Comparison of ENCODE assay signal across 1 cellular context in the genomic region with DNA sequence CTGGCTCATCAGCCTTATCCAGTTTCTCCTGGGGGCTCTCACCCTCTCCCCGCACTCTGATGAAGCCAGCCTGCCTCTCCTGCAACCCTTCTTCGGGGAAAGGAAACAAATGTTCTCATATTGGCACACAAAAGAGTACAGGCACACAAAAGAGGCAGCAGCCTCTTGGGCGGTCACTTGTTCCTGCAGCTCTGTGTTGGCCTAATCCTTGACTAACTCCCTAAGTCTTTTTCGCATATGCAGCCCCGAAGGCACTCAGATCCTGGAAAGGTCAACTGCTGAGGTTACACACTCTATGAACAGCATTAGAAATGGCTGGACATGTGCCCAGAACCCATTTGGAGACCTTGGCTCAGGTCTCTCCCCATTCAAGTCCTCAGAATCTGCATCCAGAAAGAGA.
TF ChIP-seq lines count a peak whose summit lies in the region.

No MANE protein-coding gene starts in this region.

TF ChIP-seq in H1, 55 proteins besides CTCF, POLR2A, EP300 and RAD21:
- no peak for TF ChIP-seq RBBP5 (IDR thresholded peaks at IDR 0.05; ENCODE audit: borderline replicate concordance, low read depth, low read length)
- TF ChIP-seq KDM5A (IDR thresholded peaks at IDR 0.05; ENCODE audit: low read length) = no peak
- no peak for TF ChIP-seq SAP30 (IDR thresholded peaks at IDR 0.05; ENCODE audit: insufficient read depth, insufficient replicate concordance, low read length)
- no peak for TF ChIP-seq TBP (IDR thresholded peaks at IDR 0.05; ENCODE audit: low read depth, low read length)
- no peak for TF ChIP-seq KDM1A (IDR thresholded peaks at IDR 0.05; ENCODE audit: borderline replicate concordance, low read length)
- TF ChIP-seq KDM4A (IDR thresholded peaks at IDR 0.05; ENCODE audit: low read depth, low read length, severe bottlenecking) = no peak
- TF ChIP-seq CBX8 (IDR thresholded peaks at IDR 0.05; ENCODE audit: borderline replicate concordance, low read depth, low read length) = no peak
- no peak for TF ChIP-seq RFX5 (IDR thresholded peaks at IDR 0.05; ENCODE audit: borderline replicate concordance, low read depth, low read length)
- no peak for TF ChIP-seq FOSL1 (IDR thresholded peaks at IDR 0.05; ENCODE audit: insufficient read depth, low read depth, low read length)
- TF ChIP-seq, protein P1, sequence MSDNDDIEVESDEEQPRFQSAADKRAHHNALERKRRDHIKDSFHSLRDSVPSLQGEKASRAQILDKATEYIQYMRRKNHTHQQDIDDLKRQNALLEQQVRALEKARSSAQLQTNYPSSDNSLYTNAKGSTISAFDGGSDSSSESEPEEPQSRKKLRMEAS (IDR thresholded peaks at IDR 0.05) = no peak
- TF ChIP-seq TAF7 (optimal IDR thresholded peaks at IDR 0.05; ENCODE audit: borderline replicate concordance, low read depth, low read length) = no peak
- TF ChIP-seq SUZ12 (IDR thresholded peaks at IDR 0.05; ENCODE audit: low read length) = no peak
- TF ChIP-seq ZNF274 (IDR thresholded peaks at IDR 0.05; ENCODE audit: borderline replicate concordance, extremely low read depth, low read length) = no peak
- no peak for TF ChIP-seq TEAD4 (IDR thresholded peaks at IDR 0.05; ENCODE audit: low read depth, low read length)
- no peak for TF ChIP-seq TCF12 (IDR thresholded peaks at IDR 0.05; ENCODE audit: low read depth, low read length)
- TF ChIP-seq CREB1 (IDR thresholded peaks at IDR 0.05) = no peak
- no peak for TF ChIP-seq RXRA (IDR thresholded peaks at IDR 0.05; ENCODE audit: insufficient read depth, low read depth, low read length)
- TF ChIP-seq SP2 (IDR thresholded peaks at IDR 0.05; ENCODE audit: low read length) = no peak
- no peak for TF ChIP-seq SRF (IDR thresholded peaks at IDR 0.05; ENCODE audit: low read depth, low read length)
